In the genomic region with DNA sequence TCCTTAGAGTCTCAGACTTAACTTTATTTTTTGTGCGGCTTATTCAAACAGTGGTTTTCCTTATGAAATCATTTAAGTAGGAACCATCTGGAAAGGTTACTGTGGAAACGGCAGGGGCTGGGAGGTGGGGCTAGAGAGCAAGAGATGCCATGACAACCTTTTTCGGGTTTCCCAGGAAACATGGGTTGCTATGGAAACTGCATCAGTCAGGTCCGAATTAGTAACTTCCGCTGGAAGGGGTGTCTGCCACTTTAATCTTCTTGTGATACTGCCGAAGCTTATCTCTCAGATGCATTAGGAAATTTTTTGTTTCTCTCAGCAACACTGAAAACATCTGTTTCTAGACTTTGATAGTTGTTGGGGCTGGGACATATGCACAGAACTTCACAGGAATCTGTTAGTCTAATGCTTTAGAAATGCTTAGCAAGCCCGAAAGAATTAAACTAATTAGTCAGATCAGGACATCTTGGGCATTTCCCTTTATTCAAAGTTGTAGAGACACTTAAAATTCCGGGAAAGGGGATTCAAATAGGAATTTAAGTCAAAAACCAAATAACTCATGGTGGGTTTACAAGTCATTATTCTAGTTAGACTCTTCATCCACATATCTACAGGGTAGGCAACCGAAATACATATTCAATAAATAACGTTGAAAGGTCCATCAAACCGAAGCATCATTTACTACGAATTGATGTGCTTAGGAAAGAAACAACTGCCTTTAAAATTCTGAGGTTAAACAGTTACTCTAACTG, we compare ENCODE assay signal across 8 cellular contexts. TPM values are rescaled to one million over a fixed set of nuclear protein-coding genes. Genes with fewer than 3 reads are reported as not detected.
DNase-seq lines count a peak whose midpoint lies in the region; ATAC-seq and TF ChIP-seq lines count a peak whose summit lies in the region.

No MANE protein-coding gene starts in this region.

- H3K4me1 ChIP-seq in A673 (ENCODE audit: insufficient read depth, low read length, poor library complexity, severe bottlenecking) = no peaks in the 10 kb centered on the region

- ATAC-seq in HG02642 (IDR thresholded peaks at IDR 0.05; ENCODE audit: poor library complexity, unreplicated experiment) = no peak
- no peak for ATAC-seq in HG02678 (IDR thresholded peaks at IDR 0.05; ENCODE audit: unreplicated experiment)

- no peak for TF ChIP-seq CTCF in A673 (conservative IDR thresholded peaks at IDR 0.05; ENCODE audit: low read depth, low read length)

- no peak overlapping the region for H3K4me3 ChIP-seq in A673 (ENCODE audit: low read depth, low read length, poor library complexity, severe bottlenecking)

- DNase-seq in A673 (ENCODE audit: low spot score) = peak; percentile 39
- peak; percentile 78 for DNase-seq in HS-5 (ENCODE audit: low read depth)
- peak; percentile 70 to 78 for DNase-seq in activated CD4-positive, alpha-beta T cell treated with anti-CD3 and anti-CD28 coated beads for 4 hours
- peak; percentile 74 for DNase-seq in ecto neural progenitor cell (ENCODE audit: low spot score)
- DNase-seq in stimulated activated CD4-positive, alpha-beta T cell treated with anti-CD3 and anti-CD28 coated beads, Interleukin-15, amount 100 ng/mL, for 1 hour (ENCODE audit: low read depth in 1 of 2, low spot score in 1 of 2) = peak; percentile 8 to 43
- DNase-seq in RKO (ENCODE audit: low spot score) = no peak

- no peaks in the 10 kb centered on the region for H3K36me3 ChIP-seq in A673 (ENCODE audit: insufficient read depth, low read length, poor library complexity, severe bottlenecking)

- peaks cover 88% of the 10 kb centered on the region for H3K27me3 ChIP-seq in A673 (replicated peaks; ENCODE audit: insufficient read depth, low read depth, low read length, poor library complexity)

- no TSS peak for BruUV-seq in A673 (replicated peaks; lab: Mats Ljungman, UMichigan)

- H3K9me3 ChIP-seq in A673 (ENCODE audit: low read depth, low read length, poor library complexity, severe bottlenecking) = no peaks in the 10 kb centered on the region

- CTCF ChIA-PET in A673 (lab: Charles Lee) = no interaction called here

- intact Hi-C loops in A673 (cut with micrococcal nuclease; ENCODE audit: unreplicated experiment) = no loop called here

- POLR2A ChIA-PET in A673 (lab: Charles Lee; ENCODE audit: low non-redundant PET) = no interaction called here

- H3K27ac ChIP-seq in A673 (ENCODE audit: low read depth, low read length, poor library complexity, severe bottlenecking) = no peak overlapping the region

RNA-seq across cellular contexts. Expression of a gene that starts 2.6 kb away (rescaled TPM):
- total RNA-seq in A673 (2021) = 0.15 and 0.43 TPM in 2 replicates
